17 cellular contexts compared by ENCODE assay signal in genomic region chr19:37583340-37583739, GRCh38.
"Had no signal": no experiment of that assay in that cellular context is flagged by ENCODE, and none has a peak within 500 bp of the region (broad histone marks: within the 10 kb centered on the region; RNA-seq: fewer than 3 reads in every experiment).

No MANE protein-coding gene starts in this region.

- H3K4me1 ChIP-seq: esophagus squamous epithelium, tibial nerve, uterus had no signal

- DNase-seq: activated CD4-positive, alpha-beta T cell treated with anti-CD3 and anti-CD28 coated beads, Interleukin-2, amount 10 ng/mL, durations not matched to agents 7 days and 5 days; activated CD4-positive, CD25-positive, alpha-beta regulatory T cell; activated CD8-positive, alpha-beta memory T cell treated with anti-CD3 and anti-CD28 coated beads, Interleukin-2, amount 50 U/mL, for 48 hours; activated gamma-delta T cell treated with Interleukin-2 at 50 U/mL for 16 hours; cortex of kidney; effector CD4-positive, alpha-beta T cell; esophagus squamous epithelium; hippocampal formation; kidney glomerular epithelial cell; left ventricle myocardium superior; ovary; stimulated activated CD4-positive, alpha-beta T cell treated with anti-CD3 and anti-CD28 coated beads, Interleukin-4, amount 100 ng/mL, for 24 hours; stimulated activated naive CD4-positive, alpha-beta T cell; substantia nigra; T-helper 17 cell; uterus had no signal

- H3K27me3 ChIP-seq: esophagus squamous epithelium, ovary, tibial nerve, uterus had no signal

- H3K4me3 ChIP-seq: esophagus squamous epithelium, ovary, tibial nerve, uterus had no signal

- H3K36me3 ChIP-seq: ovary, uterus had no signal

- H3K27ac ChIP-seq: esophagus squamous epithelium, ovary, tibial nerve, uterus had no signal

- ATAC-seq: left ventricle myocardium superior, T-helper 17 cell had no signal
